13 cellular contexts compared by ENCODE assay signal in the genomic region with DNA sequence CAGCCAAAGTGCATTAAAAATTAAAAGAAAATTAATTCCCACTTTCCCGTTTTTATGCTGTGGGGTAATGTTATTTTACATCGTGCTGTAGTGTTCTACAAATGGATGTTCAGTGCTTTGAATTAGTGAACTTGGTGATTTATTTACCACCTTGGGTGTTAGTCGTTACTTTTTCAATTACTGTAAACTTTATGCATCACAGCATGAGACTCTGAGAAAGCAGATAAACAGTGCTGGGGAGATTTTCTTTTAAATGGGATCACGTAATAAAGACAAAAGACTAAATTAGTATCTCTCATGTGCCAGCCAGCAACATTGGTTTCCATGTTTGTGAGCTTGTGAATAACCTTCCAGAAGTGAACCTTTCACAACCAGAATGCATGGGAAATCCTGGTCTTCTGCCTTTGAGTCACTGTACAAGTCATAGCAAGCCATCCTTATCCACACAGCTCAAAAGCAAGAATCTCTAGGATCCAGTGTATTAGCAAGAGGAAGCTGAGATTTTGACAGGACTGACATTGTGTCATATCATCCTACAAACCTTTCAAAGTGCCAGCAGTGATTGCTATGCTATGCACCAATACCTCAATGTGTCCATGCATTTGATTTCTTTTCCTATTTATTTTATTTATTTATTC.
"Had no signal": no experiment of that assay in that cellular context is flagged by ENCODE, and none has a peak within 500 bp of the region (broad histone marks: within the 10 kb centered on the region; RNA-seq: fewer than 3 reads in every experiment).

No MANE protein-coding gene starts in this region.

- H3K27ac ChIP-seq: left lung, sigmoid colon, suprapubic skin had no signal

- H3K4me3 Mint-ChIP-seq: activated B cell treated with CpG ODN at 0.5 μM for 24 hours; activated CD4-positive, alpha-beta T cell treated with anti-CD3 and anti-CD28 coated beads, Interleukin-2, amount 10 ng/mL, durations not matched to agents 24 days and 14 days; activated naive CD8-positive, alpha-beta T cell treated with anti-CD3 and anti-CD28 coated beads, Interleukin-2, amount 50 U/mL, for 24 hours; memory B cell; nephron; T-helper 17 cell; type B pancreatic cell had no signal

- H3K27me3 ChIP-seq: left lung, sigmoid colon, suprapubic skin had no signal

- H3K4me1 ChIP-seq: left lung, sigmoid colon, suprapubic skin had no signal

- H3K4me1 Mint-ChIP-seq: activated B cell treated with CpG ODN at 0.5 μM for 24 hours; activated CD4-positive, alpha-beta T cell treated with anti-CD3 and anti-CD28 coated beads, Interleukin-2, amount 10 ng/mL, durations not matched to agents 24 days and 14 days; memory B cell; nephron had no signal

- H3K9me3 Mint-ChIP-seq: activated B cell treated with CpG ODN at 0.5 μM for 24 hours; activated CD4-positive, alpha-beta T cell treated with anti-CD3 and anti-CD28 coated beads, Interleukin-2, amount 10 ng/mL, durations not matched to agents 24 days and 14 days; activated naive CD8-positive, alpha-beta T cell treated with anti-CD3 and anti-CD28 coated beads, Interleukin-2, amount 50 U/mL, for 24 hours; memory B cell; nephron; type B pancreatic cell had no signal

- DNase-seq: activated B cell treated with CpG ODN at 0.5 μM for 24 hours; activated CD4-positive, alpha-beta T cell treated with anti-CD3 and anti-CD28 coated beads, Interleukin-2, amount 10 ng/mL, durations not matched to agents 24 days and 14 days; activated naive CD4-positive, alpha-beta T cell treated with Interleukin-2 at 50 U/mL for 16 hours; activated naive CD8-positive, alpha-beta T cell treated with anti-CD3 and anti-CD28 coated beads, Interleukin-2, amount 50 U/mL, for 24 hours; left lung; sigmoid colon; stimulated activated CD4-positive, alpha-beta T cell treated with anti-CD3 and anti-CD28 coated beads, Interleukin-12 subunit alpha, Interleukin-12 subunit beta, amount 100 ng/mL, for 4 hours; stimulated activated naive CD8-positive, alpha-beta T cell treated with anti-CD3 and anti-CD28 coated beads, Interleukin-15, Interleukin-2, amounts not matched to agents 100 U/mL and 50 U/mL, for 24 hours; T-helper 17 cell had no signal

- H3K36me3 Mint-ChIP-seq: memory B cell, type B pancreatic cell had no signal

- H3K27ac Mint-ChIP-seq: activated B cell treated with CpG ODN at 0.5 μM for 24 hours; activated CD4-positive, alpha-beta T cell treated with anti-CD3 and anti-CD28 coated beads, Interleukin-2, amount 10 ng/mL, durations not matched to agents 24 days and 14 days; activated naive CD8-positive, alpha-beta T cell treated with anti-CD3 and anti-CD28 coated beads, Interleukin-2, amount 50 U/mL, for 24 hours; memory B cell; nephron; T-helper 17 cell; type B pancreatic cell had no signal

- H3K36me3 ChIP-seq: left lung, sigmoid colon, suprapubic skin had no signal

- H3K9me3 ChIP-seq: left lung, sigmoid colon, suprapubic skin had no signal

- ATAC-seq: activated naive CD8-positive, alpha-beta T cell treated with anti-CD3 and anti-CD28 coated beads, Interleukin-2, amount 50 U/mL, for 24 hours; stimulated activated naive CD8-positive, alpha-beta T cell treated with anti-CD3 and anti-CD28 coated beads, Interleukin-15, Interleukin-2, amounts not matched to agents 100 U/mL and 50 U/mL, for 24 hours; T-helper 17 cell had no signal

- H3K4me3 ChIP-seq: left lung, sigmoid colon, suprapubic skin had no signal
